1 cellular context compared by ENCODE assay signal in the genomic region with DNA sequence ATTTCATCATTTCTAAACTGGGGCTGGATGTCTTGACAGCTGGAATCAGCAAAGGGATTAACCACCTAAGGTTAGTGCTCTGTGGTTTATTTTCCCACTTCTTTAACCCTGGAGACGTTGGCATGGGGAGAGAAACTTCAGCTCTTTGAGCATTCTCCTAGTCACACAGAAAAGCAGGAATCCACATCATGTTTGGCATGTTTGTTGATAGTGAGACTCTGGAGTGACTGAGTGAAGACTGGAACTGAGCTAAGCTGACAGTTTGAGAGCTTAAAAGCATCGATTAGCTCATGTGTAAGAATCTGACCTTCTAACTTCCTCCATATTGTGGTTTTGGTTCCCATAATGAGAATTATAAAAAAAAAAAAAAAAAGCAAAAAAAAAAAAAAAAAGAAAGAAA.
A peak's percentile ranks its signal among the peaks of the same experiment; 100 is the strongest.
TF ChIP-seq lines count a peak whose summit lies in the region.

No MANE protein-coding gene starts in this region.

TF ChIP-seq in GM12878, 131 proteins besides CTCF, POLR2A, EP300 and RAD21 (continued from another document):
- TF ChIP-seq PAX5 (IDR thresholded peaks at IDR 0.05; ENCODE audit: borderline replicate concordance, low read depth, low read length) (no peak), NFIC (IDR thresholded peaks at IDR 0.05; ENCODE audit: low read depth, low read length) (peak; percentile 27; the same call in 1 of the 2 replicates), BCL11A (IDR thresholded peaks at IDR 0.05; ENCODE audit: low read depth, low read length) (no peak)
